19 cellular contexts compared by ENCODE assay signal in the genomic region with DNA sequence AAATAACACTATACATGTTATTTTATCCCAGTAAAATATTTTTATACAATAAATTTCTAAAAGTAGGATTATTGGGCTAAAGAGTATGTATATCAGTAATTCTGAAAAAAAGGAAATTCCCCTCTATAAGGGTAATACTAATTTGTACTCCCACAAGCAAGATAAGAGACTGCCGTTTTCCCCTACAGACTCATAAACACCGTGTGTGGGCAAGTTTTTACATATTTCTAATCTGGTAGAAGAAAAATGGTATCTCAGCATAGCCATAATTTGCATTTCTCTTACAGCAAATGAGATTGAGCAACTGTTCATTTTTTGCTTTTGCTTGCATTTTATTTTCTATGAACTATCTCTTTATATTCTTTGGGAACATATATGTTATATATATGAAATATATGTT. TPM values are rescaled to one million over a fixed set of nuclear protein-coding genes. Genes with fewer than 3 reads are reported as not detected.
DNase-seq lines count a peak whose midpoint lies in the region; ATAC-seq and TF ChIP-seq lines count a peak whose summit lies in the region.
"Had no signal": no experiment of that assay in that cellular context is flagged by ENCODE, and none has a peak within 500 bp of the region (broad histone marks: within the 10 kb centered on the region; RNA-seq: fewer than 3 reads in every experiment).

No MANE protein-coding gene starts in this region.

- H4K20me1 ChIP-seq in Karpas-422 (ENCODE audit: insufficient read depth, low read depth, low read length) = no peaks in the 10 kb centered on the region

- no peak overlapping the region for H3K27ac ChIP-seq in Karpas-422 (ENCODE audit: low read length)
- H3K27ac ChIP-seq: WERI-Rb-1 had no signal

- no peaks in the 10 kb centered on the region for H3K9me2 ChIP-seq in Karpas-422 (replicated peaks; ENCODE audit: insufficient read depth, low read length)
- H3K9me2 ChIP-seq: SK-N-SH had no signal

- no peaks in the 10 kb centered on the region for H3K36me3 Mint-ChIP-seq in activated CD8-positive, alpha-beta T cell treated with anti-CD3 and anti-CD28 coated beads for 36 hours (ENCODE audit: low read depth)
- H3K36me3 Mint-ChIP-seq in activated CD8-positive, alpha-beta T cell treated with anti-CD3 and anti-CD28 coated beads, Interleukin-2, amount 10 ng/mL, durations not matched to agents 7 days and 5 days (ENCODE audit: low read depth) = no peaks in the 10 kb centered on the region
- H3K36me3 Mint-ChIP-seq in stimulated activated memory B cell treated with anti-CD40 and anti-IgM and Interleukin-4, amounts not matched to agents 10 μg/mL and 1 μg/mL and 100 μg/mL, for 72 hours = no peaks in the 10 kb centered on the region

- H3K4me2 ChIP-seq in Karpas-422 (ENCODE audit: low read depth, low read length, poor library complexity, severe bottlenecking) = peak overlapping the region; percentile 39
- H3K4me2 ChIP-seq: SK-N-SH had no signal

- ATAC-seq in activated CD8-positive, alpha-beta T cell treated with anti-CD3 and anti-CD28 coated beads for 36 hours = peak; percentile 67
- no peak for ATAC-seq in activated CD8-positive, alpha-beta T cell treated with anti-CD3 and anti-CD28 coated beads, Interleukin-2, amount 10 ng/mL, durations not matched to agents 7 days and 5 days
- peak; percentile 80 for ATAC-seq in HG02610 (IDR thresholded peaks at IDR 0.05; ENCODE audit: unreplicated experiment)
- ATAC-seq in stimulated activated memory B cell treated with anti-CD40 and anti-IgM and Interleukin-4, amounts not matched to agents 10 μg/mL and 1 μg/mL and 100 μg/mL, for 72 hours = peak; percentile 53
- no peak for ATAC-seq in HG03469 (IDR thresholded peaks at IDR 0.05; ENCODE audit: unreplicated experiment)
- ATAC-seq: PC-3 had no signal

- H3K27ac Mint-ChIP-seq in activated CD8-positive, alpha-beta T cell treated with anti-CD3 and anti-CD28 coated beads for 36 hours = no peak overlapping the region
- no peak overlapping the region for H3K27ac Mint-ChIP-seq in activated CD8-positive, alpha-beta T cell treated with anti-CD3 and anti-CD28 coated beads, Interleukin-2, amount 10 ng/mL, durations not matched to agents 7 days and 5 days
- H3K27ac Mint-ChIP-seq in stimulated activated memory B cell treated with anti-CD40 and anti-IgM and Interleukin-4, amounts not matched to agents 10 μg/mL and 1 μg/mL and 100 μg/mL, for 72 hours = no peak overlapping the region
- H3K27ac Mint-ChIP-seq: CD4-positive, alpha-beta T cell; nephron progenitor cell had no signal

- no peaks in the 10 kb centered on the region for H3K27me3 Mint-ChIP-seq in activated CD8-positive, alpha-beta T cell treated with anti-CD3 and anti-CD28 coated beads for 36 hours
- peaks cover 7% of the 10 kb centered on the region for H3K27me3 Mint-ChIP-seq in activated CD8-positive, alpha-beta T cell treated with anti-CD3 and anti-CD28 coated beads, Interleukin-2, amount 10 ng/mL, durations not matched to agents 7 days and 5 days (ENCODE audit: low read depth)
- H3K27me3 Mint-ChIP-seq in stimulated activated memory B cell treated with anti-CD40 and anti-IgM and Interleukin-4, amounts not matched to agents 10 μg/mL and 1 μg/mL and 100 μg/mL, for 72 hours = peaks cover 57% of the 10 kb centered on the region
- H3K27me3 Mint-ChIP-seq: CD4-positive, alpha-beta T cell had no signal

- H3K9me3 Mint-ChIP-seq in activated CD8-positive, alpha-beta T cell treated with anti-CD3 and anti-CD28 coated beads for 36 hours = no peaks in the 10 kb centered on the region
- no peaks in the 10 kb centered on the region for H3K9me3 Mint-ChIP-seq in activated CD8-positive, alpha-beta T cell treated with anti-CD3 and anti-CD28 coated beads, Interleukin-2, amount 10 ng/mL, durations not matched to agents 7 days and 5 days (ENCODE audit: insufficient read depth)
- H3K9me3 Mint-ChIP-seq in stimulated activated memory B cell treated with anti-CD40 and anti-IgM and Interleukin-4, amounts not matched to agents 10 μg/mL and 1 μg/mL and 100 μg/mL, for 72 hours = no peaks in the 10 kb centered on the region
- H3K9me3 Mint-ChIP-seq: CD4-positive, alpha-beta T cell; nephron progenitor cell had no signal

- no peaks in the 10 kb centered on the region for H3K79me2 ChIP-seq in Karpas-422 (ENCODE audit: low read length)

- H3K27me3 ChIP-seq in Karpas-422 (ENCODE audit: low read length) = no peaks in the 10 kb centered on the region

- H3K4me1 Mint-ChIP-seq in activated CD8-positive, alpha-beta T cell treated with anti-CD3 and anti-CD28 coated beads for 36 hours (ENCODE audit: low read depth) = peaks cover 14% of the 10 kb centered on the region
- peaks cover 10% of the 10 kb centered on the region for H3K4me1 Mint-ChIP-seq in activated CD8-positive, alpha-beta T cell treated with anti-CD3 and anti-CD28 coated beads, Interleukin-2, amount 10 ng/mL, durations not matched to agents 7 days and 5 days (ENCODE audit: low read depth)
- peaks cover 13% of the 10 kb centered on the region for H3K4me1 Mint-ChIP-seq in stimulated activated memory B cell treated with anti-CD40 and anti-IgM and Interleukin-4, amounts not matched to agents 10 μg/mL and 1 μg/mL and 100 μg/mL, for 72 hours

- no peak for TF ChIP-seq CTCF in activated CD8-positive, alpha-beta T cell treated with anti-CD3 and anti-CD28 coated beads for 36 hours (IDR thresholded peaks at IDR 0.05)

- H3K4me1 ChIP-seq in Karpas-422 (ENCODE audit: low read length) = peaks cover 6% of the 10 kb centered on the region

- intact Hi-C loops in activated CD8-positive, alpha-beta T cell treated with anti-CD3 and anti-CD28 coated beads for 36 hours (cut with micrococcal nuclease) = no loop called here

- no peak overlapping the region for H3K4me3 Mint-ChIP-seq in activated CD8-positive, alpha-beta T cell treated with anti-CD3 and anti-CD28 coated beads for 36 hours
- no peak overlapping the region for H3K4me3 Mint-ChIP-seq in activated CD8-positive, alpha-beta T cell treated with anti-CD3 and anti-CD28 coated beads, Interleukin-2, amount 10 ng/mL, durations not matched to agents 7 days and 5 days
- H3K4me3 Mint-ChIP-seq in stimulated activated memory B cell treated with anti-CD40 and anti-IgM and Interleukin-4, amounts not matched to agents 10 μg/mL and 1 μg/mL and 100 μg/mL, for 72 hours = no peak overlapping the region
- H3K4me3 Mint-ChIP-seq: CD4-positive, alpha-beta T cell; nephron progenitor cell had no signal

- H2AFZ ChIP-seq in Karpas-422 (ENCODE audit: low read length) = no peak overlapping the region

- no peak overlapping the region for H3K9ac ChIP-seq in Karpas-422 (ENCODE audit: low read length)
- H3K9ac ChIP-seq: SK-N-SH had no signal

- CTCF ChIA-PET in activated CD8-positive, alpha-beta T cell treated with anti-CD3 and anti-CD28 coated beads for 36 hours (lab: Charles Lee) = interaction anchor here (1.2 to 5.2 kb wide), 2 partner anchors 12 to 18 kb away, joined by 3 to 26 read pairs; no protein-coding TSS in a partner anchor
- CTCF ChIA-PET in activated CD8-positive, alpha-beta T cell treated with anti-CD3 and anti-CD28 coated beads, Interleukin-2, amount 10 ng/mL, durations not matched to agents 7 days and 5 days (lab: Charles Lee) = no interaction called here

- H3K4me3 ChIP-seq in Karpas-422 (ENCODE audit: low read length) = no peak overlapping the region

- H3K9me3 ChIP-seq in Karpas-422 (ENCODE audit: low read length) = no peaks in the 10 kb centered on the region
- H3K9me3 ChIP-seq: SK-N-SH had no signal

- DNase-seq in activated CD8-positive, alpha-beta T cell treated with anti-CD3 and anti-CD28 coated beads for 36 hours = no peak
- DNase-seq in activated CD8-positive, alpha-beta T cell treated with anti-CD3 and anti-CD28 coated beads, Interleukin-2, amount 10 ng/mL, durations not matched to agents 7 days and 5 days = no peak
- peak; percentile 53 for DNase-seq in Karpas-422
- DNase-seq in NCI-H1417 treated with DMSO at 0.1 percent for 48 hours (lab: John Stamatoyannopoulos, UW) = no peak
- DNase-seq in islet precursor cell = no peak
- DNase-seq: CD4-positive, alpha-beta T cell; NCI-H187 treated with DMSO at 0.1 percent for 48 hours; NCI-H510A treated with DMSO at 0.1 percent for 48 hours; nephron progenitor cell; PC-3; SK-N-SH; stimulated activated CD4-positive, alpha-beta T cell treated with anti-CD3 and anti-CD28 coated beads, Interleukin-15, amount 100 ng/mL, for 24 hours; WERI-Rb-1 had no signal

- POLR2A ChIA-PET in activated CD8-positive, alpha-beta T cell treated with anti-CD3 and anti-CD28 coated beads for 36 hours (lab: Charles Lee) = no interaction called here
- POLR2A ChIA-PET in activated CD8-positive, alpha-beta T cell treated with anti-CD3 and anti-CD28 coated beads, Interleukin-2, amount 10 ng/mL, durations not matched to agents 7 days and 5 days (lab: Charles Lee) = no interaction called here

- H3K36me3 ChIP-seq in Karpas-422 (ENCODE audit: insufficient read depth, low read length) = no peaks in the 10 kb centered on the region
- H3K36me3 ChIP-seq: WERI-Rb-1 had no signal

RNA-seq across cellular contexts. Expression of gene MYMX, which starts 26.0 kb away (rescaled TPM):
- total RNA-seq in activated CD8-positive, alpha-beta T cell treated with anti-CD3 and anti-CD28 coated beads for 36 hours = not detected
- total RNA-seq in activated CD8-positive, alpha-beta T cell treated with anti-CD3 and anti-CD28 coated beads, Interleukin-2, amount 10 ng/mL, durations not matched to agents 7 days and 5 days = not detected
- not detected in 2 replicates for total RNA-seq in Karpas-422 (2014; rRNA removed; shearing (Covaris generic); ENCODE audit: low replicate concordance)
- total RNA-seq: CD4-positive, alpha-beta T cell; Daoy; H4; M059J; PC-3 had no signal

RNA-seq across cellular contexts. Expression of gene CAPN11, which starts 32.1 kb away (rescaled TPM):
- under 1 TPM; 0.11 to 0.18 TPM for total RNA-seq in activated CD8-positive, alpha-beta T cell treated with anti-CD3 and anti-CD28 coated beads for 36 hours
- total RNA-seq in activated CD8-positive, alpha-beta T cell treated with anti-CD3 and anti-CD28 coated beads, Interleukin-2, amount 10 ng/mL, durations not matched to agents 7 days and 5 days = under 1 TPM; 0.58 to 0.70 TPM
- not detected in 2 replicates for total RNA-seq in Karpas-422 (2014; rRNA removed; shearing (Covaris generic); ENCODE audit: low replicate concordance)
- total RNA-seq: Daoy, H4, M059J, PC-3 had no signal

RNA-seq across cellular contexts. Expression of gene SLC29A1, which starts 32.7 kb away (rescaled TPM):
- total RNA-seq in activated CD8-positive, alpha-beta T cell treated with anti-CD3 and anti-CD28 coated beads for 36 hours = 10 to 100 TPM; 56.1 to 57.4 TPM
- total RNA-seq in activated CD8-positive, alpha-beta T cell treated with anti-CD3 and anti-CD28 coated beads, Interleukin-2, amount 10 ng/mL, durations not matched to agents 7 days and 5 days = 10 to 100 TPM; 49.2 to 53.4 TPM
- 26.9 and 29.3 TPM in 2 replicates for total RNA-seq in Karpas-422 (2014; rRNA removed; shearing (Covaris generic); ENCODE audit: low replicate concordance)

RNA-seq across cellular contexts. Expression of gene HSP90AB1, which starts 56.2 kb away (rescaled TPM):
- total RNA-seq in activated CD8-positive, alpha-beta T cell treated with anti-CD3 and anti-CD28 coated beads for 36 hours = 1,000 to 10,000 TPM; 2,124 to 2,130 TPM
- 100 to 1,000 TPM; 741 to 755 TPM for total RNA-seq in activated CD8-positive, alpha-beta T cell treated with anti-CD3 and anti-CD28 coated beads, Interleukin-2, amount 10 ng/mL, durations not matched to agents 7 days and 5 days
- 474 and 539 TPM in 2 replicates for total RNA-seq in Karpas-422 (2014; rRNA removed; shearing (Covaris generic); ENCODE audit: low replicate concordance)

Comparison
In these comparisons a context has a peak if more than half of its experiments do, and no peak if none do; other contexts are left out.
1. ATAC-seq: peak in activated CD8-positive, alpha-beta T cell treated with anti-CD3 and anti-CD28 coated beads for 36 hours (single experiment), HG02610 (single experiment) and stimulated activated memory B cell treated with anti-CD40 and anti-IgM and Interleukin-4, amounts not matched to agents 10 μg/mL and 1 μg/mL and 100 μg/mL, for 72 hours (single experiment); none in activated CD8-positive, alpha-beta T cell treated with anti-CD3 and anti-CD28 coated beads, Interleukin-2, amount 10 ng/mL, durations not matched to agents 7 days and 5 days (single experiment) and HG03469 (single experiment).